In genomic region chr5:172630082-172630481, GRCh38 we compare ENCODE assay signal across 15 cellular contexts. TPM values are rescaled to one million over a fixed set of nuclear protein-coding genes. Genes with fewer than 3 reads are reported as not detected.
A peak's percentile ranks its signal among the peaks of the same experiment; 100 is the strongest.
DNase-seq lines count a peak whose midpoint lies in the region; ATAC-seq and TF ChIP-seq lines count a peak whose summit lies in the region.
"Had no signal": no experiment of that assay in that cellular context is flagged by ENCODE, and none has a peak within 500 bp of the region (broad histone marks: within the 10 kb centered on the region; RNA-seq: fewer than 3 reads in every experiment).

No MANE protein-coding gene starts in this region.

- H2AK5ac ChIP-seq in trophoblast cell (ENCODE audit: low read length): no peak overlapping the region

- H3K4me3 Mint-ChIP-seq in WTC11: no peak overlapping the region
- H3K4me3 Mint-ChIP-seq: B cell; CD4-positive, alpha-beta T cell; HFFc6 had no signal

- H3K27me3 ChIP-seq in trophoblast cell (ENCODE audit: insufficient read depth, low read length): no peaks in the 10 kb centered on the region

- H3K4me3 ChIP-seq in trophoblast cell (ENCODE audit: low read depth, low read length): no peak overlapping the region

- H3K9ac ChIP-seq in trophoblast cell (ENCODE audit: low read length): no peak overlapping the region

- no peaks in the 10 kb centered on the region for H3K79me1 ChIP-seq in trophoblast cell (ENCODE audit: low read length)

- H3K4ac ChIP-seq in trophoblast cell (ENCODE audit: low read depth, low read length): no peak overlapping the region

- no peak for TF ChIP-seq CTCF in WTC11 (IDR thresholded peaks at IDR 0.05)

- H3K9me3 ChIP-seq in trophoblast cell (ENCODE audit: insufficient read depth, low read depth, low read length): no peaks in the 10 kb centered on the region

- no peaks in the 10 kb centered on the region for H3K79me2 ChIP-seq in trophoblast cell (ENCODE audit: control insufficient read depth, insufficient read depth, low read length, poor library complexity)

- no peak overlapping the region for H3K14ac ChIP-seq in trophoblast cell (ENCODE audit: low read length)

- H3K27me3 Mint-ChIP-seq in WTC11 (ENCODE audit: low read depth): peaks cover under 1% of the 10 kb centered on the region
- H3K27me3 Mint-ChIP-seq: CD4-positive, alpha-beta T cell had no signal

- no peak overlapping the region for H4K8ac ChIP-seq in trophoblast cell (ENCODE audit: low read depth, low read length)

- no peak overlapping the region for H4K91ac ChIP-seq in trophoblast cell (ENCODE audit: low read depth, low read length)

- no peak overlapping the region for H2BK12ac ChIP-seq in trophoblast cell (ENCODE audit: low read length)

- no peak for ATAC-seq in WTC11

- no peak overlapping the region for H3K27ac ChIP-seq in trophoblast cell (ENCODE audit: low read depth, low read length)

- no peak overlapping the region for H2BK120ac ChIP-seq in trophoblast cell (ENCODE audit: insufficient read depth, low read length, poor library complexity)

- H3K27ac Mint-ChIP-seq in WTC11: peak overlapping the region; percentile 63; the same call in 1 of the 2 replicates
- H3K27ac Mint-ChIP-seq: B cell; CD4-positive, alpha-beta T cell; HFFc6 had no signal

- no peaks in the 10 kb centered on the region for H3K36me3 ChIP-seq in trophoblast cell (ENCODE audit: control insufficient read depth in 1 of 2, insufficient read depth in 2 of 2, low read length in 2 of 2)

- POLR2A ChIA-PET in WTC11 (lab: Charles Lee): no interaction called here

- no peak overlapping the region for H2BK5ac ChIP-seq in trophoblast cell (ENCODE audit: low read depth, low read length, poor library complexity)

- no peaks in the 10 kb centered on the region for H3K4me1 ChIP-seq in trophoblast cell (ENCODE audit: control insufficient read depth in 1 of 2, insufficient read depth in 2 of 2, low read length in 2 of 2)

- H3K18ac ChIP-seq in trophoblast cell (ENCODE audit: low read length): no peak overlapping the region

- 0 out of 2 replicates have a peak, but pooled peaks cover 3% of the 10 kb centered on the region for H3K9me3 Mint-ChIP-seq in WTC11
- H3K9me3 Mint-ChIP-seq: CD4-positive, alpha-beta T cell; HFFc6 had no signal

- CTCF ChIA-PET in WTC11 (lab: Charles Lee): interaction anchor here (1.1 kb wide), 1 partner anchor 68 kb away, joined by 3 read pairs; no protein-coding TSS in a partner anchor

- no peaks in the 10 kb centered on the region for H3K36me3 Mint-ChIP-seq in WTC11

- H3K4me1 Mint-ChIP-seq in WTC11: peaks cover 52% of the 10 kb centered on the region
- H3K4me1 Mint-ChIP-seq: B cell had no signal

- no CpG with 5 or more reads among the region's 5 CpGs for WGBS in trophoblast cell (ENCODE audit: extremely low coverage, insufficient coverage, insufficient read length)

- H2AFZ ChIP-seq in trophoblast cell (ENCODE audit: insufficient read depth, low read length, poor library complexity): no peak overlapping the region

- H3K4me2 ChIP-seq in trophoblast cell (ENCODE audit: low read length): no peak overlapping the region

- DNase-seq in NCI-H345 (lab: John Stamatoyannopoulos, UW) (peak; percentile 48), NCI-H345 treated with DMSO at 0.1 percent for 48 hours (lab: John Stamatoyannopoulos, UW; ENCODE audit: unreplicated experiment) (no peak), WTC11 (ENCODE audit: low spot score) (no peak), islet precursor cell (peak; percentile 15), trophoblast cell (no peak)
- DNase-seq in activated naive CD4-positive, alpha-beta T cell (lab: John Stamatoyannopoulos, UW): no peak
- no peak for DNase-seq in activated CD4-positive, alpha-beta T cell treated with anti-CD3 and anti-CD28 coated beads, Interleukin-2, amount 50 U/mL, for 4 hours
- DNase-seq: C1 segment of cervical spinal cord, Calu3, DND-41, GDM1, HCEC 1CT, HFFc6 had no signal

- no peak overlapping the region for H3K23ac ChIP-seq in trophoblast cell (ENCODE audit: low read length)

- no peak overlapping the region for H4K12ac ChIP-seq in trophoblast cell (ENCODE audit: low read depth, low read length)

TF ChIP-seq in WTC11, 78 proteins besides CTCF, POLR2A, EP300 and RAD21:
- TF ChIP-seq FOXP4 (CRISPR knock-in tag; IDR thresholded peaks at IDR 0.05) (no peak), CBFB (CRISPR knock-in tag; IDR thresholded peaks at IDR 0.05; ENCODE audit: low read depth) (no peak), ZNF425 (CRISPR knock-in tag; conservative IDR thresholded peaks at IDR 0.05) (no peak)

RNA-seq across cellular contexts. Expression of gene NEURL1B, which starts 11.0 kb away (rescaled TPM):
- total RNA-seq in WTC11 (2021): 6.1 to 9.8 TPM (median 6.6 TPM) in 3 replicates
- 0.37 and 0.45 TPM in 2 replicates for polyA plus RNA-seq in trophoblast cell (2013)

Comparison
In these comparisons a context has a peak if more than half of its experiments do, and no peak if none do; other contexts are left out.
1. DNase-seq: peak in NCI-H345 (single experiment) and islet precursor cell (single experiment); none in NCI-H345 treated with DMSO at 0.1 percent for 48 hours (single experiment), WTC11 (single experiment), trophoblast cell (0 of 2), activated naive CD4-positive, alpha-beta T cell (0 of 4) and activated CD4-positive, alpha-beta T cell treated with anti-CD3 and anti-CD28 coated beads, Interleukin-2, amount 50 U/mL, for 4 hours (0 of 2).